In the genomic region with DNA sequence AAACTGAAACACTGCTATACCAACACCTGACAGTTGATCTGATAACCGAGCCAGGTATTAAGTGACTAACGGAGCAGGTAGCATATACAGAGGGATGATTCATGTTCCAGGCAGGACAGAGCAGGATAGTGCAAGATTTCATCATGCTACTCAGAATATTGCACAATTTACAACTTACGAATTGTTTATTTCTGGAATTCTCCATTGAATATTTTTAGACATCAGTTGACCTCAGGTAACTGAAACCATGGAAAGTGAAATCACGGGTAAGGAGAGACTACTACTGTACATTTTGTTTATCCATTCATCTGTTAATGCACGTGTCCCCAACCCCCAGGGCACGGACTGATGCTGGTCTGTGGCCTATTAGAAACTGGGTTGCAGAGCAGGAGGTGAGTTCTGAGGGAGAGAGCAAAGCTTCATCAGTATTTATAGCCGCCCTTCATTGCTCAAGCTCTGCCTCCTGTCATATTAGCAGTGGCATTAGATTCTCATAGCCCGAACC, we compare ENCODE assay signal across 14 cellular contexts. TPM values are rescaled to one million over a fixed set of nuclear protein-coding genes. Genes with fewer than 3 reads are reported as not detected.
DNase-seq lines count a peak whose midpoint lies in the region; ATAC-seq, FAIRE-seq and TF ChIP-seq lines count a peak whose summit lies in the region.
"Had no signal": no experiment of that assay in that cellular context is flagged by ENCODE, and none has a peak within 500 bp of the region (broad histone marks: within the 10 kb centered on the region; RNA-seq: fewer than 3 reads in every experiment).

No MANE protein-coding gene starts in this region.

- DNase-seq in BJ (ENCODE audit: low read depth) (peak; percentile 9), NCI-H460 (ENCODE audit: extremely low read depth, low read depth) (peak; percentile 24), foreskin keratinocyte (peak; percentile 92 to 95), small intestine (no peak), AG20443 (ENCODE audit: low spot score) (no peak), caudate nucleus (lab: John Stamatoyannopoulos, UW) (no peak)
- DNase-seq: NCI-H748 treated with DMSO at 0.1 percent for 48 hours had no signal

- H3K36me3 ChIP-seq in BJ (ENCODE audit: control insufficient read depth, insufficient read depth, low read length), result no peaks in the 10 kb centered on the region
- no peaks in the 10 kb centered on the region for H3K36me3 ChIP-seq in small intestine (ENCODE audit: control insufficient read depth in 2 of 2, insufficient read depth in 2 of 2, low read length in 2 of 2)

- H3K4me3 ChIP-seq in BJ (ENCODE audit: low read depth, low read length) (no peak overlapping the region), small intestine (ENCODE audit: low read depth in 1 of 2, low read length in 2 of 2) (no peak overlapping the region)
- H3K4me3 ChIP-seq: BLaER1, SK-N-MC, skin epidermis, tibial nerve had no signal

- POLR2A ChIA-PET in BJ (lab: Charles Lee), result no interaction called here

- H3K9me3 ChIP-seq in small intestine (ENCODE audit: control insufficient read depth, low read depth), result no peaks in the 10 kb centered on the region
- H3K9me3 ChIP-seq: BLaER1, tibial nerve had no signal

- 76 to 81% (median 80%) methylated on average over 8 of the region's 8 CpGs for WGBS in small intestine, 3 donors

- CTCF ChIA-PET in BJ (lab: Yijun Ruan, JAX), result no interaction called here

- TF ChIP-seq CTCF in BJ (IDR thresholded peaks at IDR 0.05; ENCODE audit: insufficient read depth, low read depth, low read length), result no peak
- no peak for TF ChIP-seq CTCF in foreskin keratinocyte (conservative IDR thresholded peaks at IDR 0.05)

- H3K4me1 ChIP-seq in foreskin keratinocyte (peaks cover 5% of the 10 kb centered on the region), small intestine (ENCODE audit: control insufficient read depth in 2 of 2, insufficient read depth in 1 of 2, low read depth in 1 of 2, low read length in 1 of 2) (no peaks in the 10 kb centered on the region)
- H3K4me1 ChIP-seq: BLaER1, tibial nerve had no signal

- H3K27me3 ChIP-seq in BJ (ENCODE audit: control insufficient read depth, insufficient read depth, low read length), result no peaks in the 10 kb centered on the region
- no peaks in the 10 kb centered on the region for H3K27me3 ChIP-seq in foreskin keratinocyte
- H3K27me3 ChIP-seq in small intestine (ENCODE audit: control insufficient read depth in 2 of 2, insufficient read depth in 2 of 2, low read length in 2 of 2), result no peaks in the 10 kb centered on the region
- H3K27me3 ChIP-seq: BLaER1, tibial nerve had no signal

- H3K27ac ChIP-seq in foreskin keratinocyte (peak overlapping the region; percentile 52), small intestine (ENCODE audit: low read depth in 1 of 2, low read length in 1 of 2) (no peak overlapping the region), caudate nucleus (ENCODE audit: low read depth, low read length) (no peak overlapping the region)
- H3K27ac ChIP-seq: BLaER1, SK-N-MC, skin epidermis, tibial nerve had no signal

- peak; percentile 100 for ATAC-seq in foreskin keratinocyte
- ATAC-seq: natural killer cell treated with Interleukin-12 subunit alpha and Interleukin-12 subunit beta and Interleukin-15 and Interleukin-18, amount 100 ng/mL, for 72 hours had no signal

- FAIRE-seq in small intestine (lab: Jason Lieb, UNC), result no peak
- FAIRE-seq: islet of Langerhans had no signal

RNA-seq across cellular contexts. Expression of a gene that starts 14.5 kb away (rescaled TPM):
- 0.02 and 0.04 TPM in 2 replicates for polyA plus RNA-seq in BJ (2011; rRNA removed)
- polyA minus RNA-seq in BJ (2011; rRNA and poly(A)+ RNA removed), result 0.05 and 0.10 TPM in 2 replicates
- total RNA-seq in NCI-H460 (2014; rRNA removed; shearing (Covaris generic)), result 0.87 and 0.92 TPM in 2 replicates
- polyA plus RNA-seq in NCI-H460 (2014; cell fraction: nucleus; rRNA removed), result 0.13 and 0.57 TPM in 2 replicates
- 0.04 and 0.07 TPM in 2 replicates for total RNA-seq in foreskin keratinocyte
- 0.01 TPM in 1 of 2 replicates, not detected in the other for polyA plus RNA-seq in foreskin keratinocyte
- under 1 TPM; under 0.01 to 0.34 (median 0.22) TPM for polyA plus RNA-seq in small intestine
- total RNA-seq: activated T-helper 2 cell treated with anti-CD3 and anti-CD28 coated beads, Interferon-gamma antibody, Interleukin-2, Interleukin-4, amounts not matched to agents 10 μg/mL and 5 μg/mL and 100 μg/mL, durations not matched to agents 14 hours and 24 hours and 36 hours; natural killer cell treated with Interleukin-12 subunit alpha and Interleukin-12 subunit beta and Interleukin-15 and Interleukin-18, amount 100 ng/mL, for 72 hours had no signal

RNA-seq across cellular contexts. Expression of a gene that starts 48.8 kb away (rescaled TPM):
- polyA plus RNA-seq in BJ (2011; rRNA removed) (15.0 and 30.6 TPM in 2 replicates), foreskin keratinocyte (37.8 and 57.0 TPM in 2 replicates), small intestine (10 to 100 TPM in 1 of 3 donors, 1 to 10 TPM in 2; 6.9 to 18.6 (median 8.4) TPM)
- 4.9 and 7.7 TPM in 2 replicates for polyA minus RNA-seq in BJ (2011; rRNA and poly(A)+ RNA removed)
- total RNA-seq in NCI-H460 (2014; rRNA removed; shearing (Covaris generic)), result 51.0 and 76.2 TPM in 2 replicates
- polyA plus RNA-seq in NCI-H460 (2014; cell fraction: nucleus; rRNA removed), result 35.5 and 62.0 TPM in 2 replicates
- total RNA-seq in foreskin keratinocyte, result 38.0 and 53.1 TPM in 2 replicates

RNA-seq across cellular contexts. Expression of a gene that starts 49.3 kb away (rescaled TPM):
- 0.01 and 0.02 TPM in 2 replicates for polyA plus RNA-seq in BJ (2011; rRNA removed)
- not detected in 2 replicates for polyA minus RNA-seq in BJ (2011; rRNA and poly(A)+ RNA removed)
- total RNA-seq in NCI-H460 (2014; rRNA removed; shearing (Covaris generic)), result 0.10 TPM in 1 of 2 replicates, not detected in the other
- polyA plus RNA-seq in NCI-H460 (2014; cell fraction: nucleus; rRNA removed), result 0.21 and 1.6 TPM in 2 replicates
- 0.04 TPM in 1 of 2 replicates, not detected in the other for total RNA-seq in foreskin keratinocyte
- polyA plus RNA-seq in foreskin keratinocyte, result not detected in 2 replicates
- under 1 TPM in 1 of 3 donors, not detected in 2; 0.03 TPM for polyA plus RNA-seq in small intestine

Comparison
In these comparisons a context has a peak if more than half of its experiments do, and no peak if none do; other contexts are left out.
1. DNase-seq: peak in BJ (single experiment), NCI-H460 (single experiment) and foreskin keratinocyte (2 of 2); none in small intestine (single experiment), AG20443 (single experiment) and caudate nucleus (0 of 61).